8 cellular contexts compared by ENCODE assay signal in genomic region chr1:174964261-174964984, GRCh38. TPM values are rescaled to one million over a fixed set of nuclear protein-coding genes. Genes with fewer than 3 reads are reported as not detected.
DNase-seq lines count a peak whose midpoint lies in the region; ATAC-seq and TF ChIP-seq lines count a peak whose summit lies in the region.

No MANE protein-coding gene starts in this region.

- ATAC-seq in left colon (peak; percentile 81), aorta (ENCODE audit: low FRiP score) (peak; percentile 70), HG03378 (IDR thresholded peaks at IDR 0.05; ENCODE audit: unreplicated experiment) (no peak)

- no TSS peak for BruUV-seq in Caco-2 (replicated peaks; lab: Mats Ljungman, UMichigan)

- peaks cover 9% of the 10 kb centered on the region for H3K36me3 Mint-ChIP-seq in activated naive CD4-positive, alpha-beta T cell treated with anti-CD3 and anti-CD28 coated beads, Interleukin-2, amount 10 ng/mL, durations not matched to agents 7 days and 5 days
- no peaks in the 10 kb centered on the region for H3K36me3 Mint-ChIP-seq in Caco-2 (ENCODE audit: insufficient read depth, unreplicated experiment)

- H3K27me3 ChIP-seq in aorta (ENCODE audit: control insufficient read depth in 1 of 2, insufficient read depth in 2 of 2, low read length in 1 of 2) (no peaks in the 10 kb centered on the region), Caco-2 (replicated peaks; ENCODE audit: control insufficient read depth, insufficient read depth, low read length) (no peaks in the 10 kb centered on the region)

- no peaks in the 10 kb centered on the region for H3K9me3 Mint-ChIP-seq in activated naive CD4-positive, alpha-beta T cell treated with anti-CD3 and anti-CD28 coated beads, Interleukin-2, amount 10 ng/mL, durations not matched to agents 7 days and 5 days
- no peaks in the 10 kb centered on the region for H3K9me3 Mint-ChIP-seq in Caco-2 (ENCODE audit: unreplicated experiment)

- H3K27ac Mint-ChIP-seq in activated naive CD4-positive, alpha-beta T cell treated with anti-CD3 and anti-CD28 coated beads, Interleukin-2, amount 10 ng/mL, durations not matched to agents 7 days and 5 days = peak overlapping the region; percentile 100
- no peak overlapping the region for H3K27ac Mint-ChIP-seq in Caco-2 (ENCODE audit: unreplicated experiment)

- H3K36me3 ChIP-seq in aorta (ENCODE audit: control insufficient read depth in 1 of 2, insufficient read depth in 2 of 2, low read length in 1 of 2) (no peaks in the 10 kb centered on the region), Caco-2 (ENCODE audit: control insufficient read depth, insufficient read depth, low read length) (no peaks in the 10 kb centered on the region)

- WGBS in aorta, 2 donors = 23 to 30% methylated on average over 6 of the region's 6 CpGs

- DNase-seq in AML-193 (lab: John Stamatoyannopoulos, UW) (peak; percentile 79 to 88), M059J (ENCODE audit: low read depth) (peak; percentile 55), left colon (no peak), aorta (no peak), Caco-2 (no peak), activated gamma-delta T cell (lab: John Stamatoyannopoulos, UW) (no peak)
- peak; percentile 35 for DNase-seq in activated naive CD4-positive, alpha-beta T cell treated with anti-CD3 and anti-CD28 coated beads, Interleukin-2, amount 10 ng/mL, durations not matched to agents 7 days and 5 days

- H3K9me3 ChIP-seq in aorta (ENCODE audit: control insufficient read depth, low read length) = no peaks in the 10 kb centered on the region
- no peaks in the 10 kb centered on the region for H3K9me3 ChIP-seq in Caco-2

- POLR2A ChIA-PET in Caco-2 (lab: Charles Lee) = interaction anchor here (0.6 kb wide), 1 partner anchor 17 kb away, joined by 3 read pairs; no protein-coding TSS in a partner anchor

- H3K4me1 ChIP-seq in aorta (ENCODE audit: control insufficient read depth in 1 of 2, insufficient read depth in 2 of 2, low read length in 2 of 2) = peaks cover 0 to 7% of the 10 kb centered on the region in 2 donors
- H3K4me1 ChIP-seq in Caco-2 = peaks cover 33% of the 10 kb centered on the region

- CTCF ChIA-PET in activated naive CD4-positive, alpha-beta T cell treated with anti-CD3 and anti-CD28 coated beads, Interleukin-2, amount 10 ng/mL, durations not matched to agents 7 days and 5 days (lab: Charles Lee) = interaction anchor here (0.7 to 1.4 kb wide), 4 partner anchors 10 to 36 kb away, joined by 3 to 4 read pairs (median 3); no protein-coding TSS in a partner anchor
- CTCF ChIA-PET in Caco-2 (lab: Charles Lee) = no interaction called here

- H3K4me3 ChIP-seq in aorta (ENCODE audit: low read length in 2 of 2) (no peak overlapping the region), Caco-2 (ENCODE audit: low read depth, low read length) (no peak overlapping the region)

- peaks cover 62% of the 10 kb centered on the region for H3K4me1 Mint-ChIP-seq in activated naive CD4-positive, alpha-beta T cell treated with anti-CD3 and anti-CD28 coated beads, Interleukin-2, amount 10 ng/mL, durations not matched to agents 7 days and 5 days
- H3K4me1 Mint-ChIP-seq in Caco-2 (ENCODE audit: low read depth, unreplicated experiment) = peaks cover 23% of the 10 kb centered on the region

- no peak for TF ChIP-seq CTCF in Caco-2 (IDR thresholded peaks at IDR 0.05; ENCODE audit: insufficient read depth in 1 of 2, low read depth in 1 of 2, low read length in 1 of 2, severe bottlenecking in 1 of 2, unreplicated experiment in 1 of 2)

- H3K27me3 Mint-ChIP-seq in activated naive CD4-positive, alpha-beta T cell treated with anti-CD3 and anti-CD28 coated beads, Interleukin-2, amount 10 ng/mL, durations not matched to agents 7 days and 5 days = no peaks in the 10 kb centered on the region
- H3K27me3 Mint-ChIP-seq in Caco-2 (ENCODE audit: insufficient read depth, unreplicated experiment) = no peaks in the 10 kb centered on the region

- H3K27ac ChIP-seq in aorta (ENCODE audit: low read depth in 1 of 2, low read length in 2 of 2) = peak overlapping the region in 1 of 2 donors; percentile 33

- H3K4me3 Mint-ChIP-seq in activated naive CD4-positive, alpha-beta T cell treated with anti-CD3 and anti-CD28 coated beads, Interleukin-2, amount 10 ng/mL, durations not matched to agents 7 days and 5 days = peak overlapping the region; percentile 84
- no peak overlapping the region for H3K4me3 Mint-ChIP-seq in Caco-2 (ENCODE audit: unreplicated experiment)

- intact Hi-C loops in left colon (cut with DNase I, micrococcal nuclease) = no loop called here
- intact Hi-C loops in aorta (cut with DNase I) = no loop called here
- intact Hi-C loops in Caco-2 (cut with micrococcal nuclease; ENCODE audit: unreplicated experiment) = no loop called here

RNA-seq across cellular contexts. Expression of gene CACYBP, which starts 35.3 kb away (rescaled TPM):
- total RNA-seq in M059J (2014; rRNA removed; shearing (Covaris generic)) = 179 and 209 TPM in 2 replicates
- total RNA-seq in left colon (10 to 100 TPM; 46.0 to 55.6 TPM), aorta (10 to 100 TPM; 54.8 to 69.6 TPM), Caco-2 (2022) (183 and 207 TPM in 2 replicates)
- 10 to 100 TPM; 43.5 to 76.5 TPM for polyA plus RNA-seq in aorta

RNA-seq across cellular contexts. Expression of gene MRPS14, which starts 58.8 kb away (rescaled TPM):
- total RNA-seq in M059J (2014; rRNA removed; shearing (Covaris generic)) = 26.1 and 33.4 TPM in 2 replicates
- 10 to 100 TPM; 25.2 to 26.6 TPM for total RNA-seq in left colon
- 10 to 100 TPM; 22.0 to 28.3 TPM for total RNA-seq in aorta
- 10 to 100 TPM; 21.5 to 22.7 TPM for polyA plus RNA-seq in aorta
- total RNA-seq in Caco-2 (2022) = 35.3 and 38.1 TPM in 2 replicates

Comparison
In these comparisons a context has a peak if more than half of its experiments do, and no peak if none do; other contexts are left out.
1. DNase-seq: peak in AML-193 (2 of 2), M059J (single experiment) and activated naive CD4-positive, alpha-beta T cell treated with anti-CD3 and anti-CD28 coated beads, Interleukin-2, amount 10 ng/mL, durations not matched to agents 7 days and 5 days (single experiment); none in left colon (0 of 2), aorta (0 of 2), Caco-2 (0 of 2) and activated gamma-delta T cell (single experiment).